In genomic region chr2:68357608-68358337, GRCh38 we compare ENCODE assay signal across 8 cellular contexts. TPM values are rescaled to one million over a fixed set of nuclear protein-coding genes. Genes with fewer than 3 reads are reported as not detected.
DNase-seq lines count a peak whose midpoint lies in the region; ATAC-seq lines count a peak whose summit lies in the region.

No MANE protein-coding gene starts in this region.

- H3K4me3 ChIP-seq in CD4-positive, alpha-beta memory T cell (ENCODE audit: low read length in 2 of 2): no peak overlapping the region

- no peak overlapping the region for H3K4me3 Mint-ChIP-seq in CD4-positive, alpha-beta memory T cell

- H3K27me3 Mint-ChIP-seq in CD4-positive, alpha-beta memory T cell: no peaks in the 10 kb centered on the region

- ATAC-seq in GM21526 (IDR thresholded peaks at IDR 0.05; ENCODE audit: low FRiP score, unreplicated experiment): peak; percentile 50

- no peak overlapping the region for H3K27ac ChIP-seq in CD4-positive, alpha-beta memory T cell (ENCODE audit: low read depth, low read length)

- H3K36me3 Mint-ChIP-seq in CD4-positive, alpha-beta memory T cell: no peaks in the 10 kb centered on the region

- peaks cover 8% of the 10 kb centered on the region for H3K4me1 ChIP-seq in CD4-positive, alpha-beta memory T cell (ENCODE audit: insufficient read depth, low read length)

- CTCF ChIA-PET in CD4-positive, alpha-beta memory T cell (lab: Charles Lee; ENCODE audit: partially characterized antibody): interaction anchor here (0.8 to 2.2 kb wide), 3 partner anchors 10 to 86 kb away, joined by 3 to 14 read pairs (median 4); no protein-coding TSS in a partner anchor

- no peaks in the 10 kb centered on the region for H3K36me3 ChIP-seq in CD4-positive, alpha-beta memory T cell (ENCODE audit: insufficient read depth, low read length)

- H3K27ac Mint-ChIP-seq in CD4-positive, alpha-beta memory T cell: no peak overlapping the region

- intact Hi-C loops in CD4-positive, alpha-beta memory T cell (cut with micrococcal nuclease): no loop called here

- H3K9me3 Mint-ChIP-seq in CD4-positive, alpha-beta memory T cell: peaks cover 0 to 2% (median 0%) of the 10 kb centered on the region in 8 donors

- DNase-seq in GM04503 (ENCODE audit: low read depth) (peak; percentile 29), HuH-7 (ENCODE audit: low spot score) (peak; percentile 51), RPMI8226 (peak; percentile 73), fibroblast of the conjunctiva (ENCODE audit: low read depth) (peak; percentile 45), pons (ENCODE audit: low spot score) (peak; percentile 62), SKM-1 (lab: John Stamatoyannopoulos, UW; ENCODE audit: unreplicated experiment) (no peak)
- no peak for DNase-seq in CD4-positive, alpha-beta memory T cell

- POLR2A ChIA-PET in CD4-positive, alpha-beta memory T cell (lab: Charles Lee; ENCODE audit: partially characterized antibody): no interaction called here

- H3K27me3 ChIP-seq in CD4-positive, alpha-beta memory T cell (ENCODE audit: insufficient read depth, low read length): no peaks in the 10 kb centered on the region

- no peaks in the 10 kb centered on the region for H3K9me3 ChIP-seq in CD4-positive, alpha-beta memory T cell (ENCODE audit: control insufficient read depth in 1 of 2, low read length in 2 of 2)

- H3K4me1 Mint-ChIP-seq in CD4-positive, alpha-beta memory T cell: peaks cover 5 to 11% (median 9%) of the 10 kb centered on the region in 4 donors

RNA-seq across cellular contexts. Expression of gene PLEK, which starts 7.3 kb away (rescaled TPM):
- total RNA-seq in CD4-positive, alpha-beta memory T cell: 10 to 100 TPM in 1 of 2 experiments, 1 to 10 TPM in 1; 9.1 to 10.7 TPM
- 1 to 10 TPM; 5.7 to 7.3 TPM for polyA plus RNA-seq in CD4-positive, alpha-beta memory T cell

RNA-seq across cellular contexts. Expression of gene CNRIP1, which starts 38.0 kb away (rescaled TPM):
- total RNA-seq in CD4-positive, alpha-beta memory T cell: under 1 TPM in 1 of 2 experiments, not detected in 1; 0.29 TPM
- polyA plus RNA-seq in CD4-positive, alpha-beta memory T cell: not detected

Comparison
In these comparisons a context has a peak if more than half of its experiments do, and no peak if none do; other contexts are left out.
1. DNase-seq: peak in GM04503 (single experiment), HuH-7 (single experiment), RPMI8226 (single experiment), fibroblast of the conjunctiva (single experiment) and pons (single experiment); none in SKM-1 (single experiment) and CD4-positive, alpha-beta memory T cell (0 of 5).